ENCODE assay signal across 22 cellular contexts in genomic region chr15:78921517-78921916, GRCh38. TPM values are rescaled to one million over a fixed set of nuclear protein-coding genes. Genes with fewer than 3 reads are reported as not detected.
DNase-seq lines count a peak whose midpoint lies in the region; ATAC-seq, FAIRE-seq and TF ChIP-seq lines count a peak whose summit lies in the region.
"Had no signal": no experiment of that assay in that cellular context is flagged by ENCODE, and none has a peak within 500 bp of the region (broad histone marks: within the 10 kb centered on the region; RNA-seq: fewer than 3 reads in every experiment).

No MANE protein-coding gene starts in this region.

- FAIRE-seq in GM12891 (lab: Jason Lieb, UNC) = no peak
- FAIRE-seq: H1 had no signal

- no peaks in the 10 kb centered on the region for H3K9me3 Mint-ChIP-seq in activated naive CD4-positive, alpha-beta T cell treated with anti-CD3 and anti-CD28 coated beads, Interleukin-2, amount 10 ng/mL, durations not matched to agents 7 days and 5 days
- no peaks in the 10 kb centered on the region for H3K9me3 Mint-ChIP-seq in naive B cell
- H3K9me3 Mint-ChIP-seq: activated T-cell treated with anti-CD3 and anti-CD28 coated beads, Interleukin-2, amount 50 U/mL, for 72 hours; natural killer cell treated with Interleukin-12 subunit alpha and Interleukin-12 subunit beta and Interleukin-15 and Interleukin-18, amount 100 ng/mL, for 72 hours; T-cell had no signal

- TF ChIP-seq POLR2A in GM12891 (IDR thresholded peaks at IDR 0.05; ENCODE audit: low read depth, low read length) = no peak; the same call in 1 of the 2 replicates

- H3K27me3 ChIP-seq in HL-60 (ENCODE audit: insufficient read depth, poor library complexity, severe bottlenecking) = no peaks in the 10 kb centered on the region
- H3K27me3 ChIP-seq: SJSA1, transverse colon had no signal

- H3K27me3 Mint-ChIP-seq in activated naive CD4-positive, alpha-beta T cell treated with anti-CD3 and anti-CD28 coated beads, Interleukin-2, amount 10 ng/mL, durations not matched to agents 7 days and 5 days = no peaks in the 10 kb centered on the region
- H3K27me3 Mint-ChIP-seq in naive B cell = no peaks in the 10 kb centered on the region
- H3K27me3 Mint-ChIP-seq: natural killer cell treated with Interleukin-12 subunit alpha and Interleukin-12 subunit beta and Interleukin-15 and Interleukin-18, amount 100 ng/mL, for 72 hours; T-cell had no signal

- no peaks in the 10 kb centered on the region for H3K4me1 Mint-ChIP-seq in activated naive CD4-positive, alpha-beta T cell treated with anti-CD3 and anti-CD28 coated beads, Interleukin-2, amount 10 ng/mL, durations not matched to agents 7 days and 5 days
- H3K4me1 Mint-ChIP-seq in naive B cell = peaks cover 5 to 11% (median 10%) of the 10 kb centered on the region in 3 donors

- no peak for DNase-seq in activated naive CD4-positive, alpha-beta T cell treated with anti-CD3 and anti-CD28 coated beads, Interleukin-2, amount 10 ng/mL, durations not matched to agents 7 days and 5 days
- no peak for DNase-seq in activated naive CD4-positive, alpha-beta T cell treated with Interleukin-2 at 50 U/mL for 16 hours
- DNase-seq in HL-60 (ENCODE audit: low read depth in 1 of 2, low spot score in 1 of 2) = no peak
- no peak for DNase-seq in naive B cell
- DNase-seq in NCI-H187 (lab: John Stamatoyannopoulos, UW) = no peak
- no peak for DNase-seq in GM12891 (ENCODE audit: insufficient read length, low spot score)
- no peak for DNase-seq in activated CD4-positive, alpha-beta T cell treated with anti-CD3 and anti-CD28 coated beads, Interleukin-2, amount 50 U/mL, for 1 hour
- DNase-seq: activated T-cell treated with anti-CD3 and anti-CD28 coated beads, Interleukin-2, amount 50 U/mL, for 72 hours; central memory CD4-positive, alpha-beta T cell; COR-L47; GF-D8; left ventricle myocardium superior; NCI-H187 treated with DMSO at 0.1 percent for 48 hours; NCI-H526 treated with DMSO at 0.1 percent for 48 hours; stimulated activated CD4-positive, alpha-beta T cell treated with anti-CD3 and anti-CD28 coated beads, Interleukin-15, amount 100 ng/mL, for 24 hours; T-cell; transverse colon had no signal

- no peak for TF ChIP-seq CTCF in HL-60 (IDR thresholded peaks at IDR 0.05; ENCODE audit: insufficient read depth, low read length)

- ATAC-seq in naive B cell (ENCODE audit: low read depth in 2 of 2) = no peak
- ATAC-seq in GM21529 (IDR thresholded peaks at IDR 0.05; ENCODE audit: unreplicated experiment) = no peak
- ATAC-seq: activated CD4-positive, CD25-positive, alpha-beta regulatory T cell treated with anti-CD3 and anti-CD28 coated beads, Interleukin-2, amount 50 U/mL, for 24 hours; activated T-cell treated with anti-CD3 and anti-CD28 coated beads, Interleukin-2, amount 50 U/mL, for 72 hours; left ventricle myocardium superior; natural killer cell treated with Interleukin-12 subunit alpha and Interleukin-12 subunit beta and Interleukin-15 and Interleukin-18, amount 100 ng/mL, for 72 hours; T-cell had no signal

- no peak overlapping the region for H3K4me3 ChIP-seq in HL-60 (replicated peaks; ENCODE audit: insufficient read depth, low read length)
- H3K4me3 ChIP-seq: SJSA1, transverse colon had no signal

- CTCF ChIA-PET in activated naive CD4-positive, alpha-beta T cell treated with anti-CD3 and anti-CD28 coated beads, Interleukin-2, amount 10 ng/mL, durations not matched to agents 7 days and 5 days (lab: Charles Lee) = interaction anchor here (1.1 to 1.5 kb wide), 2 partner anchors 13 to 86 kb away, joined by 3 read pairs; no protein-coding TSS in a partner anchor

- peaks cover 49% of the 10 kb centered on the region for H3K36me3 Mint-ChIP-seq in activated naive CD4-positive, alpha-beta T cell treated with anti-CD3 and anti-CD28 coated beads, Interleukin-2, amount 10 ng/mL, durations not matched to agents 7 days and 5 days
- H3K36me3 Mint-ChIP-seq in naive B cell = peaks cover 0 to 11% of the 10 kb centered on the region in 2 donors
- H3K36me3 Mint-ChIP-seq: natural killer cell treated with Interleukin-12 subunit alpha and Interleukin-12 subunit beta and Interleukin-15 and Interleukin-18, amount 100 ng/mL, for 72 hours had no signal

- no peak overlapping the region for H3K4me3 Mint-ChIP-seq in activated naive CD4-positive, alpha-beta T cell treated with anti-CD3 and anti-CD28 coated beads, Interleukin-2, amount 10 ng/mL, durations not matched to agents 7 days and 5 days
- no peak overlapping the region for H3K4me3 Mint-ChIP-seq in naive B cell
- H3K4me3 Mint-ChIP-seq: activated T-cell treated with anti-CD3 and anti-CD28 coated beads, Interleukin-2, amount 50 U/mL, for 72 hours; natural killer cell treated with Interleukin-12 subunit alpha and Interleukin-12 subunit beta and Interleukin-15 and Interleukin-18, amount 100 ng/mL, for 72 hours; T-cell had no signal

- peak overlapping the region; percentile 63 for H3K27ac Mint-ChIP-seq in activated naive CD4-positive, alpha-beta T cell treated with anti-CD3 and anti-CD28 coated beads, Interleukin-2, amount 10 ng/mL, durations not matched to agents 7 days and 5 days
- H3K27ac Mint-ChIP-seq in naive B cell = peak overlapping the region in 5 of 6 donors; percentile 20 to 81 (median 61)
- H3K27ac Mint-ChIP-seq: activated T-cell treated with anti-CD3 and anti-CD28 coated beads, Interleukin-2, amount 50 U/mL, for 72 hours; natural killer cell treated with Interleukin-12 subunit alpha and Interleukin-12 subunit beta and Interleukin-15 and Interleukin-18, amount 100 ng/mL, for 72 hours; T-cell had no signal

- H3K27ac ChIP-seq in HL-60 (replicated peaks) = peak overlapping the region; percentile 25; the same call in 1 of the 2 replicates
- H3K27ac ChIP-seq: SJSA1, transverse colon had no signal

TF ChIP-seq in GM12891, 5 proteins besides CTCF, POLR2A, EP300 and RAD21:
- TF ChIP-seq PAX5 (IDR thresholded peaks at IDR 0.05; ENCODE audit: insufficient read depth, low read length, severe bottlenecking) (no peak), POLR2AphosphoS5 (IDR thresholded peaks at IDR 0.05; ENCODE audit: low read depth, low read length) (no peak; the same call in 1 of the 2 replicates)

RNA-seq across cellular contexts. Expression of gene CTSH, which starts 23.3 kb away (rescaled TPM):
- polyA plus RNA-seq in naive B cell (ENCODE audit: low read depth in 6 of 6) = 100 to 1,000 TPM; 260 to 480 (median 378) TPM
- 464 TPM for polyA plus RNA-seq in GM12891 (2012; ENCODE audit: low read depth, missing spikeins)

RNA-seq across cellular contexts. Expression of gene MORF4L1, which starts 48.8 kb away (rescaled TPM):
- polyA plus RNA-seq in naive B cell (ENCODE audit: low read depth in 6 of 6) = 100 to 1,000 TPM; 213 to 250 (median 243) TPM
- polyA plus RNA-seq in GM12891 (2012; ENCODE audit: low read depth, missing spikeins) = 287 TPM
